8 cellular contexts compared by ENCODE assay signal in genomic region chr2:74835831-74836674, GRCh38. TPM values are rescaled to one million over a fixed set of nuclear protein-coding genes. Genes with fewer than 3 reads are reported as not detected.
DNase-seq lines count a peak whose midpoint lies in the region; ATAC-seq and FAIRE-seq lines count a peak whose summit lies in the region.

No MANE protein-coding gene starts in this region.

- no peaks in the 10 kb centered on the region for H3K36me3 ChIP-seq in CD4-positive, CD25-positive, alpha-beta regulatory T cell (ENCODE audit: control insufficient read depth, insufficient read depth, low read length)
- no peaks in the 10 kb centered on the region for H3K36me3 ChIP-seq in KOPT-K1 (ENCODE audit: insufficient read depth, low read length)
- H3K36me3 ChIP-seq in ectodermal cell (ENCODE audit: control insufficient read depth, insufficient read depth, low read length): no peaks in the 10 kb centered on the region
- no peaks in the 10 kb centered on the region for H3K36me3 ChIP-seq in mucosa of stomach (ENCODE audit: control insufficient read depth, insufficient read depth, low read length)

- H3K4me3 ChIP-seq in CD4-positive, CD25-positive, alpha-beta regulatory T cell (ENCODE audit: low read depth, low read length): peak overlapping the region; percentile 79
- H3K4me3 ChIP-seq in ectodermal cell (ENCODE audit: insufficient read depth, low read depth, low read length): peak overlapping the region; percentile 90
- peak overlapping the region; percentile 23 for H3K4me3 ChIP-seq in mucosa of stomach (ENCODE audit: low read length)

- peak; percentile 75 for FAIRE-seq in GM18507 (lab: Jason Lieb, UNC)

- peaks cover 43% of the 10 kb centered on the region for H3K4me1 ChIP-seq in CD4-positive, CD25-positive, alpha-beta regulatory T cell (ENCODE audit: control insufficient read depth, insufficient read depth, low read length, poor library complexity, severe bottlenecking)
- H3K4me1 ChIP-seq in ectodermal cell (ENCODE audit: control insufficient read depth, insufficient read depth, low read length): peaks cover 14% of the 10 kb centered on the region
- peaks cover 22% of the 10 kb centered on the region for H3K4me1 ChIP-seq in mucosa of stomach (ENCODE audit: control insufficient read depth, insufficient read depth, low read length)

- H3K4me1 Mint-ChIP-seq in CD4-positive, CD25-positive, alpha-beta regulatory T cell: peaks cover 12 to 55% (median 45%) of the 10 kb centered on the region in 4 donors

- H3K27ac Mint-ChIP-seq in CD4-positive, CD25-positive, alpha-beta regulatory T cell: peak overlapping the region; percentile 33 to 90 (median 71)

- H3K27me3 Mint-ChIP-seq in CD4-positive, CD25-positive, alpha-beta regulatory T cell: peaks cover 5% of the 10 kb centered on the region

- no peak overlapping the region for H3K27ac ChIP-seq in CD4-positive, CD25-positive, alpha-beta regulatory T cell (ENCODE audit: insufficient read depth, low read length, poor library complexity, severe bottlenecking)
- H3K27ac ChIP-seq in KOPT-K1 (ENCODE audit: low read depth, low read length, poor library complexity, severe bottlenecking) (peak overlapping the region; percentile 79), ectodermal cell (ENCODE audit: insufficient read depth, low read depth, low read length, poor library complexity, severe bottlenecking) (peak overlapping the region; percentile 71)

- H3K9ac ChIP-seq in mucosa of stomach (ENCODE audit: low read length): peak overlapping the region; percentile 74

- H3K36me3 Mint-ChIP-seq in CD4-positive, CD25-positive, alpha-beta regulatory T cell: no peaks in the 10 kb centered on the region

- peaks cover 0 to 1% (median 0%) of the 10 kb centered on the region in 7 donors for H3K9me3 Mint-ChIP-seq in CD4-positive, CD25-positive, alpha-beta regulatory T cell

- no peaks in the 10 kb centered on the region for H3K9me3 ChIP-seq in CD4-positive, CD25-positive, alpha-beta regulatory T cell (ENCODE audit: control insufficient read depth in 2 of 2, low read length in 2 of 2)
- H3K9me3 ChIP-seq in KOPT-K1 (ENCODE audit: insufficient read depth, low read length, poor library complexity, severe bottlenecking) (no peaks in the 10 kb centered on the region), ectodermal cell (ENCODE audit: control insufficient read depth, low read length) (no peaks in the 10 kb centered on the region), mucosa of stomach (ENCODE audit: control insufficient read depth, low read length) (no peaks in the 10 kb centered on the region)

- no peak for ATAC-seq in CD4-positive, CD25-positive, alpha-beta regulatory T cell (ENCODE audit: low read depth in 2 of 2)
- no peak for ATAC-seq in GM18498 (IDR thresholded peaks at IDR 0.05; ENCODE audit: unreplicated experiment)
- no peak for ATAC-seq in HG02642 (IDR thresholded peaks at IDR 0.05; ENCODE audit: poor library complexity, unreplicated experiment)

- H3K27me3 ChIP-seq in CD4-positive, CD25-positive, alpha-beta regulatory T cell (ENCODE audit: control insufficient read depth, insufficient read depth, low read length): no peaks in the 10 kb centered on the region
- H3K27me3 ChIP-seq in ectodermal cell (ENCODE audit: control insufficient read depth, insufficient read depth, low read length, poor library complexity, severe bottlenecking) (peaks cover 23% of the 10 kb centered on the region), mucosa of stomach (ENCODE audit: control insufficient read depth, insufficient read depth, low read length) (no peaks in the 10 kb centered on the region)

- peak overlapping the region; percentile 86 to 92 (median 91) for H3K4me3 Mint-ChIP-seq in CD4-positive, CD25-positive, alpha-beta regulatory T cell

- DNase-seq in CD4-positive, CD25-positive, alpha-beta regulatory T cell: peak in 2 of 3 donors; percentile 51 to 70
- DNase-seq in GM18507 (ENCODE audit: extremely low spot score, insufficient read length, low read depth): peak; percentile 50
- DNase-seq in SHP77 treated with DMSO at 0.1 percent for 48 hours (lab: John Stamatoyannopoulos, UW): peak; percentile 46

- 18 to 20% methylated on average over 15 of the region's 15 CpGs for WGBS in ectodermal cell, 2 experiments

RNA-seq across cellular contexts. Expression of gene HK2, which starts 2.1 kb away (rescaled TPM):
- 11.4 TPM for total RNA-seq in CD4-positive, CD25-positive, alpha-beta regulatory T cell
- polyA plus RNA-seq in CD4-positive, CD25-positive, alpha-beta regulatory T cell: 1 to 10 TPM; 2.7 to 5.6 (median 4.1) TPM
- 12.3 TPM for polyA plus RNA-seq in ectodermal cell (2013, experiment 1 of 4)
- polyA plus RNA-seq in ectodermal cell (2013, experiment 2 of 4): 15.1 TPM
- 8.3 TPM for polyA plus RNA-seq in ectodermal cell (2013, experiment 3 of 4)
- 8.9 TPM for polyA plus RNA-seq in ectodermal cell (2013, experiment 4 of 4)

Comparison
In these comparisons a context has a peak if more than half of its experiments do, and no peak if none do; other contexts are left out.
1. H3K4me3 ChIP-seq: peak in every context shown above with its lines; median percentile 90 in ectodermal cell; 79 in CD4-positive, CD25-positive, alpha-beta regulatory T cell; 23 in mucosa of stomach.